In genomic region chr3:129936757-129937156, GRCh38 we compare ENCODE assay signal across 9 cellular contexts. TPM values are rescaled to one million over a fixed set of nuclear protein-coding genes. Genes with fewer than 3 reads are reported as not detected.
DNase-seq lines count a peak whose midpoint lies in the region; ATAC-seq, FAIRE-seq and TF ChIP-seq lines count a peak whose summit lies in the region.
"Had no signal": no experiment of that assay in that cellular context is flagged by ENCODE, and none has a peak within 500 bp of the region (broad histone marks: within the 10 kb centered on the region; RNA-seq: fewer than 3 reads in every experiment).

No MANE protein-coding gene starts in this region.

- no peak for TF ChIP-seq POLR2A in suprapubic skin (IDR thresholded peaks at IDR 0.05)

- H3K9me3 ChIP-seq in Panc1 (ENCODE audit: control insufficient read depth, insufficient read depth, low read depth, low read length) = no peaks in the 10 kb centered on the region
- H3K9me3 ChIP-seq in liver (ENCODE audit: control insufficient read depth in 4 of 4, low read length in 3 of 4) = no peaks in the 10 kb centered on the region
- H3K9me3 ChIP-seq in suprapubic skin = no peaks in the 10 kb centered on the region

- BruUV-seq in Panc1 (replicated peaks; lab: Mats Ljungman, UMichigan) = no TSS peak

- no peak for TF ChIP-seq RAD21 in liver (IDR thresholded peaks at IDR 0.05)

- H3K27ac ChIP-seq in Panc1 (ENCODE audit: low read length) (peak overlapping the region; percentile 75), liver (ENCODE audit: low read depth in 1 of 2, low read length in 2 of 2) (peak overlapping the region in 1 of 2 donors; percentile 5), suprapubic skin (peak overlapping the region; percentile 34)
- H3K27ac ChIP-seq: epithelial cell of prostate had no signal

- CTCF ChIA-PET in Panc1 (lab: Charles Lee) = no interaction called here

- TF ChIP-seq EP300 in suprapubic skin (IDR thresholded peaks at IDR 0.05) = no peak

- peak; percentile 7 for DNase-seq in stimulated activated CD4-positive, alpha-beta T cell treated with anti-CD3 and anti-CD28 coated beads, Interleukin-4, amount 100 ng/mL, for 24 hours
- no peak for DNase-seq in stimulated activated CD4-positive, alpha-beta T cell treated with anti-CD3 and anti-CD28 coated beads, Interleukin-4, amount 100 ng/mL, for 1 hour
- DNase-seq in Panc1 (ENCODE audit: low read depth, low spot score) (no peak), bronchial epithelial cell (ENCODE audit: low read depth) (peak; percentile 58), suprapubic skin (ENCODE audit: low spot score in 2 of 2) (no peak), GM13977 (ENCODE audit: low spot score) (no peak)

- no peak for FAIRE-seq in bronchial epithelial cell (lab: Jason Lieb, UNC)

- WGBS in liver = 48% methylated on average over 6 of the region's 6 CpGs
- WGBS in suprapubic skin = 16% methylated on average over 6 of the region's 6 CpGs

- in situ Hi-C loops in Panc1 (cut with HindIII; ENCODE audit: low pct_unique_long_range_greater_than_20kb, low sequenced_read_pairs) = no loop called here
- in situ Hi-C loops in GM13977 (cut with MboI; ENCODE audit: low pct_unique_long_range_greater_than_20kb, low sequenced_read_pairs, unreplicated experiment) = loop anchor here (10.0 kb wide), 1 partner anchor 302 kb away; no protein-coding TSS in a partner anchor

- no peaks in the 10 kb centered on the region for H3K36me3 ChIP-seq in Panc1 (ENCODE audit: control insufficient read depth, insufficient read depth, low read length)
- H3K36me3 ChIP-seq in bronchial epithelial cell (ENCODE audit: control insufficient read depth, insufficient read depth, low read length) = no peaks in the 10 kb centered on the region
- no peaks in the 10 kb centered on the region for H3K36me3 ChIP-seq in liver (ENCODE audit: control insufficient read depth in 4 of 4, insufficient read depth in 3 of 4, low read depth in 1 of 4, low read length in 3 of 4)
- H3K36me3 ChIP-seq in suprapubic skin = no peaks in the 10 kb centered on the region

- H3K4me3 ChIP-seq in Panc1 (ENCODE audit: low read depth in 2 of 2, low read length in 2 of 2) (peak overlapping the region; percentile 42 to 67), bronchial epithelial cell (ENCODE audit: low read depth, low read length) (peak overlapping the region; percentile 38), liver (ENCODE audit: low read depth in 1 of 3, low read length in 3 of 3) (peak overlapping the region in 1 of 3 donors; percentile 18), suprapubic skin (peak overlapping the region; percentile 43)

- TF ChIP-seq CTCF in Panc1 (IDR thresholded peaks at IDR 0.05) (no peak), bronchial epithelial cell (IDR thresholded peaks at IDR 0.05; ENCODE audit: insufficient read depth, low read length, severe bottlenecking) (no peak), liver (IDR thresholded peaks at IDR 0.05; ENCODE audit: low read depth, low read length, missing input control) (no peak), suprapubic skin (IDR thresholded peaks at IDR 0.05) (no peak), GM13977 (IDR thresholded peaks at IDR 0.05; ENCODE audit: extremely low read depth, insufficient read depth, missing control alignments) (no peak)

- H3K27me3 ChIP-seq in Panc1 (ENCODE audit: control insufficient read depth, insufficient read depth, low read length) = no peaks in the 10 kb centered on the region
- no peaks in the 10 kb centered on the region for H3K27me3 ChIP-seq in bronchial epithelial cell (ENCODE audit: control insufficient read depth, insufficient read depth, low read length)
- H3K27me3 ChIP-seq in liver (ENCODE audit: control insufficient read depth in 4 of 4, insufficient read depth in 4 of 4, low read length in 3 of 4) = no peaks in the 10 kb centered on the region
- no peaks in the 10 kb centered on the region for H3K27me3 ChIP-seq in suprapubic skin

- POLR2A ChIA-PET in Panc1 (lab: Charles Lee) = no interaction called here

- intact Hi-C loops in Panc1 (cut with micrococcal nuclease; ENCODE audit: unreplicated experiment) = no loop called here

- no peak overlapping the region for H3K9ac ChIP-seq in liver (ENCODE audit: low read depth in 1 of 2, low read length in 2 of 2)

- H3K4me1 ChIP-seq in Panc1 (ENCODE audit: control insufficient read depth, insufficient read depth, low read length) (no peaks in the 10 kb centered on the region), liver (ENCODE audit: control insufficient read depth in 4 of 4, insufficient read depth in 4 of 4, low read length in 3 of 4) (peaks cover 0 to 6% (median 2%) of the 10 kb centered on the region in 4 donors), suprapubic skin (peaks cover 10% of the 10 kb centered on the region)

- peak; percentile 78 for ATAC-seq in Panc1
- ATAC-seq in HG02763 (IDR thresholded peaks at IDR 0.05; ENCODE audit: unreplicated experiment) = no peak

TF ChIP-seq in liver, 16 proteins besides CTCF, POLR2A, EP300 and RAD21:
- peak; percentile 66 for TF ChIP-seq MAX (IDR thresholded peaks at IDR 0.05)
- no peak for TF ChIP-seq ATF3 (IDR thresholded peaks at IDR 0.05)
TF ChIP-seq in liver: peak in this region for 1.

RNA-seq across cellular contexts. Expression of gene TRH, which starts 37.8 kb away (rescaled TPM):
- not detected for total RNA-seq in Panc1 (2021; ENCODE audit: unreplicated experiment)
- polyA plus RNA-seq in Panc1 (2012; ENCODE audit: insufficient read length) = not detected
- total RNA-seq in bronchial epithelial cell = not detected in 2 replicates
- under 1 TPM in 1 of 2 donors, not detected in 1; 0.28 TPM for total RNA-seq in liver
- not detected for polyA plus RNA-seq in liver
- total RNA-seq in suprapubic skin = not detected

RNA-seq across cellular contexts. Expression of gene TMCC1, which starts 43.2 kb away (rescaled TPM):
- total RNA-seq in Panc1 (2021; ENCODE audit: unreplicated experiment) = 33.2 TPM
- polyA plus RNA-seq in Panc1 (2012; ENCODE audit: insufficient read length) = 15.3 TPM
- total RNA-seq in bronchial epithelial cell = 18.2 and 19.8 TPM in 2 replicates
- total RNA-seq in liver = 10 to 100 TPM; 10.2 to 11.6 TPM
- polyA plus RNA-seq in liver = 10 to 100 TPM; 10.4 to 60.0 TPM
- 10 to 100 TPM; 14.6 to 26.4 (median 22.4) TPM for total RNA-seq in suprapubic skin

Comparison
In these comparisons a context has a peak if more than half of its experiments do, and no peak if none do; other contexts are left out.
1. DNase-seq: peak in stimulated activated CD4-positive, alpha-beta T cell treated with anti-CD3 and anti-CD28 coated beads, Interleukin-4, amount 100 ng/mL, for 24 hours (single experiment) and bronchial epithelial cell (single experiment); none in stimulated activated CD4-positive, alpha-beta T cell treated with anti-CD3 and anti-CD28 coated beads, Interleukin-4, amount 100 ng/mL, for 1 hour (single experiment), Panc1 (single experiment), suprapubic skin (0 of 2) and GM13977 (single experiment).